8 cellular contexts compared by ENCODE assay signal in genomic region chr10:102064868-102065560, GRCh38. TPM values are rescaled to one million over a fixed set of nuclear protein-coding genes. Genes with fewer than 3 reads are reported as not detected.
DNase-seq lines count a peak whose midpoint lies in the region; ATAC-seq, FAIRE-seq and TF ChIP-seq lines count a peak whose summit lies in the region.

Gene HPS6, plus strand, starts transcription at chr10:102065349. Its CDS starts 126 bp downstream, at chr10:102065475.

- H3K27ac ChIP-seq in SK-N-MC (no peak within 1 kb of the TSS), osteoblast (ENCODE audit: low read depth, low read length) (no peak within 1 kb of the TSS), thoracic aorta (peak within 1 kb of the TSS; percentile 93 to 97)

- H3K9ac ChIP-seq in Loucy (ENCODE audit: low read depth, low read length, poor library complexity, severe bottlenecking) (peak within 1 kb of the TSS; percentile 86), SK-N-MC (ENCODE audit: insufficient read length) (peak within 1 kb of the TSS; percentile 70)

- no peaks in the 10 kb centered on the region for H3K27me3 Mint-ChIP-seq in activated naive CD4-positive, alpha-beta T cell treated with anti-CD3 and anti-CD28 coated beads, Interleukin-2, amount 10 ng/mL, durations not matched to agents 7 days and 5 days

- H3K27me3 ChIP-seq in Loucy (ENCODE audit: insufficient read depth, low read length, poor library complexity, severe bottlenecking): no peaks in the 10 kb centered on the region
- no peaks in the 10 kb centered on the region for H3K27me3 ChIP-seq in osteoblast (ENCODE audit: insufficient read depth, low read length)
- no peaks in the 10 kb centered on the region for H3K27me3 ChIP-seq in thoracic aorta (replicated peaks; ENCODE audit: insufficient read depth)

- DNase-seq in GF-D8 (lab: John Stamatoyannopoulos, UW) (peak; percentile 81), H54 (ENCODE audit: insufficient read length, low spot score) (peak; percentile 95), SK-N-MC (ENCODE audit: low read depth, low spot score) (no peak), globus pallidus (ENCODE audit: low spot score) (peak; percentile 80), osteoblast (ENCODE audit: insufficient read length, low spot score, missing footprints) (peak; percentile 100), thoracic aorta (ENCODE audit: low spot score) (peak; percentile 48)
- peak; percentile 94 for DNase-seq in activated naive CD4-positive, alpha-beta T cell treated with anti-CD3 and anti-CD28 coated beads, Interleukin-2, amount 10 ng/mL, durations not matched to agents 7 days and 5 days

- TF ChIP-seq CTCF in Loucy (conservative IDR thresholded peaks at IDR 0.05; ENCODE audit: low read length) (peak; percentile 59), osteoblast (IDR thresholded peaks at IDR 0.05; ENCODE audit: extremely low read depth, low read depth, low read length) (no peak), thoracic aorta (IDR thresholded peaks at IDR 0.05) (peak; percentile 22)

- no peaks in the 10 kb centered on the region for H3K36me3 ChIP-seq in Loucy (ENCODE audit: insufficient read depth, low read length)
- no peaks in the 10 kb centered on the region for H3K36me3 ChIP-seq in SK-N-MC (ENCODE audit: insufficient read depth, low read length)
- H3K36me3 ChIP-seq in osteoblast (ENCODE audit: insufficient read depth, low read length): peaks cover 13% of the 10 kb centered on the region
- H3K36me3 ChIP-seq in thoracic aorta: peaks cover 5% of the 10 kb centered on the region

- peaks cover 9% of the 10 kb centered on the region for H3K36me3 Mint-ChIP-seq in activated naive CD4-positive, alpha-beta T cell treated with anti-CD3 and anti-CD28 coated beads, Interleukin-2, amount 10 ng/mL, durations not matched to agents 7 days and 5 days

- H3K79me2 ChIP-seq in Loucy (ENCODE audit: insufficient read depth, low read length) (peaks cover 24% of the 10 kb centered on the region), osteoblast (ENCODE audit: insufficient read depth, low read length) (peaks cover 39% of the 10 kb centered on the region)

- H3F3A ChIP-seq in Loucy (ENCODE audit: low read depth): peaks cover 7% of the 10 kb centered on the region; the same call in 1 of the 2 replicates

- peak within 1 kb of the TSS; percentile 87 for H3K4me3 ChIP-seq in Loucy (ENCODE audit: low read length, poor library complexity, severe bottlenecking)
- peak within 1 kb of the TSS; percentile 80 for H3K4me3 ChIP-seq in SK-N-MC
- peak within 1 kb of the TSS; percentile 81 for H3K4me3 ChIP-seq in osteoblast (ENCODE audit: insufficient read depth, low read length)
- peak within 1 kb of the TSS; percentile 98 for H3K4me3 ChIP-seq in thoracic aorta

- FAIRE-seq in H54 (lab: Jason Lieb, UNC): no peak

- H3K4me3 Mint-ChIP-seq in activated naive CD4-positive, alpha-beta T cell treated with anti-CD3 and anti-CD28 coated beads, Interleukin-2, amount 10 ng/mL, durations not matched to agents 7 days and 5 days: peak within 1 kb of the TSS; percentile 85

- H3K4me1 ChIP-seq in Loucy (ENCODE audit: insufficient read depth, low read length, poor library complexity, severe bottlenecking) (peaks cover 16% of the 10 kb centered on the region), osteoblast (ENCODE audit: insufficient read depth, low read length) (peaks cover 8% of the 10 kb centered on the region), thoracic aorta (ENCODE audit: control insufficient read depth in 1 of 2, low read depth in 2 of 2) (peaks cover 18 to 42% of the 10 kb centered on the region in 2 donors)

- no peaks in the 10 kb centered on the region for H3K9me2 ChIP-seq in Loucy (replicated peaks; ENCODE audit: low read depth, low read length)

- H3K4me1 Mint-ChIP-seq in activated naive CD4-positive, alpha-beta T cell treated with anti-CD3 and anti-CD28 coated beads, Interleukin-2, amount 10 ng/mL, durations not matched to agents 7 days and 5 days: peaks cover 32% of the 10 kb centered on the region

- ATAC-seq in thoracic aorta (ENCODE audit: insufficient number of reproducible peaks, low FRiP score, low read depth): peak; percentile 88

- H4K20me1 ChIP-seq in Loucy (ENCODE audit: insufficient read depth, low read length, poor library complexity, severe bottlenecking) (peaks cover 20% of the 10 kb centered on the region), osteoblast (ENCODE audit: insufficient read depth, low read length) (peaks cover 35% of the 10 kb centered on the region)

- peak; percentile 85 for TF ChIP-seq POLR2A in H54 (IDR thresholded peaks at IDR 0.05; ENCODE audit: low read depth, low read length)

- H3K9me3 ChIP-seq in Loucy (ENCODE audit: insufficient read depth, low read depth, low read length) (no peaks in the 10 kb centered on the region), SK-N-MC (ENCODE audit: low read depth, low read length) (no peaks in the 10 kb centered on the region), osteoblast (ENCODE audit: low read depth, low read length) (no peaks in the 10 kb centered on the region), thoracic aorta (no peaks in the 10 kb centered on the region)

- peak within 1 kb of the TSS; percentile 94 for H3K4me2 ChIP-seq in Loucy (ENCODE audit: low read depth, low read length, poor library complexity, severe bottlenecking)
- peak within 1 kb of the TSS; percentile 98 for H3K4me2 ChIP-seq in osteoblast (ENCODE audit: insufficient read depth, low read length)

- CTCF ChIA-PET in activated naive CD4-positive, alpha-beta T cell treated with anti-CD3 and anti-CD28 coated beads, Interleukin-2, amount 10 ng/mL, durations not matched to agents 7 days and 5 days (lab: Charles Lee): interaction anchor here (1.3 to 11.6 kb wide), 4 partner anchors 7 to 224 kb away, joined by 3 to 91 read pairs (median 4); no protein-coding TSS in a partner anchor

- no peaks in the 10 kb centered on the region for H3K9me3 Mint-ChIP-seq in activated naive CD4-positive, alpha-beta T cell treated with anti-CD3 and anti-CD28 coated beads, Interleukin-2, amount 10 ng/mL, durations not matched to agents 7 days and 5 days

- H3K27ac Mint-ChIP-seq in activated naive CD4-positive, alpha-beta T cell treated with anti-CD3 and anti-CD28 coated beads, Interleukin-2, amount 10 ng/mL, durations not matched to agents 7 days and 5 days: peak within 1 kb of the TSS; percentile 95

- H2AFZ ChIP-seq in Loucy (ENCODE audit: low read length) (peak within 1 kb of the TSS; percentile 86), osteoblast (ENCODE audit: low read length) (peak within 1 kb of the TSS; percentile 84)

RNA-seq across cellular contexts. Expression of gene HPS6, which starts in this region (rescaled TPM):
- total RNA-seq in osteoblast: 26.8 and 31.5 TPM in 2 replicates
- total RNA-seq in thoracic aorta: 10 to 100 TPM; 21.8 to 22.3 TPM

Comparison
In these comparisons a context has a peak if more than half of its experiments do, and no peak if none do; other contexts are left out.
1. H3K27ac ChIP-seq: peak in thoracic aorta (2 of 2); none in SK-N-MC (single experiment) and osteoblast (single experiment).
2. Peak in every context shown above with its lines, with median percentiles within 50 percentile points of each other: H3K4me3 ChIP-seq.